7 cellular contexts compared by ENCODE assay signal in the genomic region with DNA sequence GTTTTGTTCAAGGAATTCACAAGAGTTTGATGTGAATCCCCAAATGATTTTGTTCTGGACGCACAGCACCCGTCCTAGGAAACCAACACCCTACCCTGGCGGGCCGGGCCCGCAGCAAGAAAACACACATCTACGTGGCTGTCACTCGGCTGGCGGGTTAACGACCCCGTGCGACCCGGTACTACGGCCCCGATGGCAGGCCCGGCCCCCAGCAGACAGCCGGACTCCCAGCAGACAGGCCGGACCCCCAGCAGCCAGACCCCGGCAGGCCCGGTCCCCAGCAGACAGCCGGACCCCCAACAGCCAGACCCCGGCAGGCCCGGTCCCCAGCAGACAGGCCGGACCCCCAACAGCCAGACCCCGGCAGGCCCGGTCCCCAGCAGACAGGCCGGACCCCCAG. TPM values are rescaled to one million over a fixed set of nuclear protein-coding genes. Genes with fewer than 3 reads are reported as not detected.
DNase-seq lines count a peak whose midpoint lies in the region; ATAC-seq and TF ChIP-seq lines count a peak whose summit lies in the region.
"Not testable (repeated sequence)": the region's sequence is repeated elsewhere in the genome, so short reads cannot be mapped to it uniquely, and the experiment has no call there.

No MANE protein-coding gene starts in this region.

- peak overlapping the region; percentile 88 for H3K4me2 ChIP-seq in GM23248 (ENCODE audit: unreplicated experiment)

- peak overlapping the region; percentile 99 for H3K9ac ChIP-seq in GM23248
- peak overlapping the region; percentile 80 to 97 (median 82) for H3K9ac ChIP-seq in skeletal muscle tissue (ENCODE audit: low read depth in 1 of 3, low read length in 3 of 3)

- not testable (repeated sequence) for H3K27me3 Mint-ChIP-seq in activated T-helper 2 cell treated with anti-CD3 and anti-CD28 coated beads, Interferon-gamma antibody, Interleukin-2, Interleukin-4, amounts not matched to agents 10 μg/mL and 5 μg/mL and 100 μg/mL, durations not matched to agents 14 hours and 24 hours and 36 hours (ENCODE audit: low read depth)

- peaks cover 69% of the 10 kb centered on the region for H3K79me2 ChIP-seq in GM23248 (ENCODE audit: insufficient read depth)

- H3K4me1 ChIP-seq in GM23248 (ENCODE audit: insufficient read depth) (peaks cover 19% of the 10 kb centered on the region), Panc1 (ENCODE audit: control insufficient read depth, insufficient read depth, low read length) (peaks cover 23% of the 10 kb centered on the region), muscle layer of duodenum (ENCODE audit: control insufficient read depth in 1 of 2, insufficient read depth in 2 of 2, low read length in 2 of 2) (peaks cover 10 to 22% of the 10 kb centered on the region in 2 donors), skeletal muscle tissue (ENCODE audit: control insufficient read depth in 3 of 3, insufficient read depth in 3 of 3, low read length in 3 of 3) (peaks cover 18 to 25% (median 22%) of the 10 kb centered on the region in 3 donors)
- H3K4me1 ChIP-seq in right cardiac atrium (ENCODE audit: control insufficient read depth, insufficient read depth, low read length), result not testable (repeated sequence)

- peaks cover 16% of the 10 kb centered on the region for H3K4me1 Mint-ChIP-seq in activated T-helper 2 cell treated with anti-CD3 and anti-CD28 coated beads, Interferon-gamma antibody, Interleukin-2, Interleukin-4, amounts not matched to agents 10 μg/mL and 5 μg/mL and 100 μg/mL, durations not matched to agents 14 hours and 24 hours and 36 hours (ENCODE audit: low read depth)

- WGBS in GM23248 (ENCODE audit: low coverage in 1 of 2, low lambda C conversion rate in 2 of 2, missing lambda C conversion rate in 2 of 2), 2 experiments, result 20 to 22% methylated on average over 15 to 25 of the region's 26 CpGs
- 9% methylated on average over 25 of the region's 26 CpGs for WGBS in right cardiac atrium

- not testable (repeated sequence) for H4K20me1 ChIP-seq in GM23248 (ENCODE audit: insufficient read depth)

- H3K36me3 Mint-ChIP-seq in activated T-helper 2 cell treated with anti-CD3 and anti-CD28 coated beads, Interferon-gamma antibody, Interleukin-2, Interleukin-4, amounts not matched to agents 10 μg/mL and 5 μg/mL and 100 μg/mL, durations not matched to agents 14 hours and 24 hours and 36 hours (ENCODE audit: low read depth), result peaks cover 39% of the 10 kb centered on the region

- H3K4me3 Mint-ChIP-seq in activated T-helper 2 cell treated with anti-CD3 and anti-CD28 coated beads, Interferon-gamma antibody, Interleukin-2, Interleukin-4, amounts not matched to agents 10 μg/mL and 5 μg/mL and 100 μg/mL, durations not matched to agents 14 hours and 24 hours and 36 hours (ENCODE audit: low read depth), result peak overlapping the region; percentile 91

- intact Hi-C loops in Panc1 (cut with micrococcal nuclease; ENCODE audit: unreplicated experiment); activated T-helper 2 cell treated with anti-CD3 and anti-CD28 coated beads, Interferon-gamma antibody, Interleukin-2, Interleukin-4, amounts not matched to agents 10 μg/mL and 5 μg/mL and 100 μg/mL, durations not matched to agents 14 hours and 24 hours and 36 hours (cut with micrococcal nuclease): not testable (repeated sequence)
- intact Hi-C loops in dorsolateral prefrontal cortex (cut with DNase I), result loop anchor here in 1 of 2 donors (10.0 kb wide), 1 partner anchor 174 kb away; the partner anchor contains the start of gene CYP2W1
- intact Hi-C loops in right cardiac atrium (cut with DNase I), result loop anchor here in 1 of 4 donors (10.0 kb wide), 1 partner anchor 164 kb away; no protein-coding TSS in a partner anchor

- POLR2A ChIA-PET in Panc1 (lab: Charles Lee), result interaction anchor here (2.0 kb wide), 1 partner anchor 21 kb away, joined by 6 read pairs; a partner anchor contains a TSS

- ATAC-seq in Panc1, right cardiac atrium: not testable (repeated sequence)

- H2AFZ ChIP-seq in GM23248, result not testable (repeated sequence)

- not testable (repeated sequence) for DNase-seq in GM23248; Panc1 (ENCODE audit: low read depth, low spot score); activated T-helper 2 cell treated with anti-CD3 and anti-CD28 coated beads, Interferon-gamma antibody, Interleukin-2, Interleukin-4, amounts not matched to agents 10 μg/mL and 5 μg/mL and 100 μg/mL, durations not matched to agents 14 hours and 24 hours and 36 hours (ENCODE audit: low spot score); dorsolateral prefrontal cortex
- peak in 1 of 3 donors; percentile 54 for DNase-seq in right cardiac atrium

- not testable (repeated sequence) for H3K27me3 ChIP-seq in GM23248 (replicated peaks; ENCODE audit: insufficient read depth); Panc1 (ENCODE audit: control insufficient read depth, insufficient read depth, low read length); dorsolateral prefrontal cortex; right cardiac atrium (ENCODE audit: control insufficient read depth, insufficient read depth); muscle layer of duodenum (ENCODE audit: low read depth, low read length); skeletal muscle tissue (ENCODE audit: control insufficient read depth in 3 of 3, insufficient read depth in 3 of 3, low read length in 3 of 3)

- H3K27ac ChIP-seq in GM23248; right cardiac atrium (ENCODE audit: low read length); muscle layer of duodenum (ENCODE audit: low read length): not testable (repeated sequence)
- H3K27ac ChIP-seq in Panc1 (ENCODE audit: low read length) (peak overlapping the region; percentile 67), dorsolateral prefrontal cortex (peak overlapping the region in 12 of 59 donors; percentile 9 to 100 (median 58)), skeletal muscle tissue (ENCODE audit: low read depth, low read length) (peak overlapping the region; percentile 96)

- CTCF ChIA-PET in Panc1 (lab: Charles Lee), result interaction anchor here (1.1 to 1.2 kb wide), 2 partner anchors 17 to 166 kb away, joined by 3 read pairs; no protein-coding TSS in a partner anchor

- not testable (repeated sequence) for TF ChIP-seq CTCF in Panc1 (IDR thresholded peaks at IDR 0.05); dorsolateral prefrontal cortex (IDR thresholded peaks at IDR 0.05 in 54 of 56, conservative IDR thresholded peaks at IDR 0.05 in 2 of 56; ENCODE audit: low read depth in 1 of 56, partially characterized antibody in 56 of 56)

- H3K36me3 ChIP-seq in GM23248 (ENCODE audit: low read depth) (peaks cover 18% of the 10 kb centered on the region), Panc1 (ENCODE audit: control insufficient read depth, insufficient read depth, low read length) (peaks cover 16% of the 10 kb centered on the region), muscle layer of duodenum (ENCODE audit: control insufficient read depth in 1 of 2, insufficient read depth in 2 of 2, low read length in 2 of 2) (peaks cover 23 to 44% of the 10 kb centered on the region in 2 donors), skeletal muscle tissue (ENCODE audit: control insufficient read depth in 3 of 3, insufficient read depth in 3 of 3, low read length in 3 of 3) (peaks cover 34 to 45% (median 37%) of the 10 kb centered on the region in 3 donors)

- in situ Hi-C loops in GM23248 (cut with MboI); Panc1 (cut with HindIII; ENCODE audit: low pct_unique_long_range_greater_than_20kb, low sequenced_read_pairs): not testable (repeated sequence)

- peak overlapping the region; percentile 100 for H3K4me3 ChIP-seq in GM23248
- peak overlapping the region; percentile 65 to 79 for H3K4me3 ChIP-seq in Panc1 (ENCODE audit: low read depth in 2 of 2, low read length in 2 of 2)
- peak overlapping the region; percentile 38 to 100 (median 79) for H3K4me3 ChIP-seq in dorsolateral prefrontal cortex
- H3K4me3 ChIP-seq in right cardiac atrium (ENCODE audit: low read length), result peak overlapping the region; percentile 66
- peak overlapping the region; percentile 84 to 92 for H3K4me3 ChIP-seq in muscle layer of duodenum (ENCODE audit: low read depth in 1 of 2, low read length in 2 of 2)
- H3K4me3 ChIP-seq in skeletal muscle tissue (ENCODE audit: low read length in 3 of 3), result peak overlapping the region; percentile 71 to 75 (median 73)

- not testable (repeated sequence) for H3K9me3 ChIP-seq in GM23248 (ENCODE audit: low read depth); Panc1 (ENCODE audit: control insufficient read depth, insufficient read depth, low read depth, low read length); right cardiac atrium (ENCODE audit: control insufficient read depth, low read length); muscle layer of duodenum (ENCODE audit: control insufficient read depth in 1 of 2, low read length in 2 of 2); skeletal muscle tissue (ENCODE audit: control insufficient read depth in 3 of 3, low read length in 3 of 3)

- H3K9me2 ChIP-seq in GM23248 (ENCODE audit: insufficient read depth), result not testable (repeated sequence)

- H3K27ac Mint-ChIP-seq in activated T-helper 2 cell treated with anti-CD3 and anti-CD28 coated beads, Interferon-gamma antibody, Interleukin-2, Interleukin-4, amounts not matched to agents 10 μg/mL and 5 μg/mL and 100 μg/mL, durations not matched to agents 14 hours and 24 hours and 36 hours, result peak overlapping the region; percentile 78

- H3K9me3 Mint-ChIP-seq in activated T-helper 2 cell treated with anti-CD3 and anti-CD28 coated beads, Interferon-gamma antibody, Interleukin-2, Interleukin-4, amounts not matched to agents 10 μg/mL and 5 μg/mL and 100 μg/mL, durations not matched to agents 14 hours and 24 hours and 36 hours, result not testable (repeated sequence)

- BruUV-seq in Panc1 (replicated peaks; lab: Mats Ljungman, UMichigan), result not testable (repeated sequence)

- peaks cover 14% of the 10 kb centered on the region; the same call in 1 of the 2 replicates for H3F3A ChIP-seq in GM23248 (ENCODE audit: insufficient read depth)

RNA-seq across cellular contexts. Expression of gene ZFAND2A, which starts 0.8 kb away (rescaled TPM):
- 24.7 and 32.2 TPM in 2 replicates for total RNA-seq in GM23248 (2014; rRNA removed; shearing (Covaris generic))
- polyA plus RNA-seq in GM23248 (2016; fragmentation: Nextera tagmentation; extraction: Ambion mirVana), result 49.9 and 52.4 TPM in 2 replicates
- 24.1 TPM for total RNA-seq in Panc1 (2021; ENCODE audit: unreplicated experiment)
- 23.0 TPM for polyA plus RNA-seq in Panc1 (2012; ENCODE audit: insufficient read length)
- total RNA-seq in activated T-helper 2 cell treated with anti-CD3 and anti-CD28 coated beads, Interferon-gamma antibody, Interleukin-2, Interleukin-4, amounts not matched to agents 10 μg/mL and 5 μg/mL and 100 μg/mL, durations not matched to agents 14 hours and 24 hours and 36 hours, result 20.5 and 21.9 TPM in 2 replicates
- total RNA-seq in dorsolateral prefrontal cortex, result 100 to 1,000 TPM in 3 of 120 experiments, 10 to 100 TPM in 117; 29.9 to 140 (median 46.0) TPM
- total RNA-seq in right cardiac atrium, result 10 to 100 TPM in 3 of 4 donors, 1 to 10 TPM in 1; 8.9 to 13.2 (median 11.5) TPM
- 19.0 TPM for polyA plus RNA-seq in right cardiac atrium
- total RNA-seq in skeletal muscle tissue, result 10.4 TPM
